20 cellular contexts compared by ENCODE assay signal in genomic region chr10:121590772-121591171, GRCh38. TPM values are rescaled to one million over a fixed set of nuclear protein-coding genes. Genes with fewer than 3 reads are reported as not detected.
"Had no signal": no experiment of that assay in that cellular context is flagged by ENCODE, and none has a peak within 500 bp of the region (broad histone marks: within the 10 kb centered on the region; RNA-seq: fewer than 3 reads in every experiment).

No MANE protein-coding gene starts in this region.

- H3K27me3 ChIP-seq: right atrium auricular region, vagina had no signal

- H3K4me3 ChIP-seq: coronary artery, heart right ventricle, left ventricle myocardium inferior, prostate gland, right atrium auricular region, tibial nerve, vagina had no signal

- H3K9me3 Mint-ChIP-seq: activated CD4-positive, alpha-beta T cell treated with anti-CD3 and anti-CD28 coated beads, Interleukin-2, amount 10 ng/mL, durations not matched to agents 24 days and 14 days; activated naive CD4-positive, alpha-beta T cell treated with anti-CD3 and anti-CD28 coated beads, Interleukin-2, amount 50 U/mL, for 24 hours had no signal

- H3K27ac ChIP-seq: brain microvascular endothelial cell, coronary artery, epithelial cell of prostate, heart right ventricle, left ventricle myocardium inferior, prostate gland, right atrium auricular region, tibial nerve, vagina had no signal

- DNase-seq: activated CD4-positive, alpha-beta T cell treated with anti-CD3 and anti-CD28 coated beads, Interleukin-2, amount 10 ng/mL, durations not matched to agents 24 days and 14 days; activated CD8-positive, alpha-beta T cell treated with anti-CD3 and anti-CD28 coated beads, Interleukin-2, amount 10 ng/mL, durations not matched to agents 7 days and 5 days; activated gamma-delta T cell treated with Interleukin-2 at 50 U/mL for 16 hours; aorta; brain microvascular endothelial cell; heart right ventricle; left ventricle myocardium inferior; mammary epithelial cell; naive thymus-derived CD8-positive, alpha-beta T cell; stimulated activated CD4-positive, alpha-beta T cell treated with anti-CD3 and anti-CD28 coated beads, Interleukin-4, amount 100 ng/mL, for 24 hours; stimulated activated naive CD4-positive, alpha-beta T cell treated with Interleukin-2 at 50 U/mL for 16 hours had no signal

- H3K9me3 ChIP-seq: prostate gland, vagina had no signal

- H3K36me3 ChIP-seq: brain microvascular endothelial cell, heart right ventricle, left ventricle myocardium inferior, prostate gland, right atrium auricular region, tibial nerve, vagina had no signal

- H3K36me3 Mint-ChIP-seq: activated naive CD4-positive, alpha-beta T cell treated with anti-CD3 and anti-CD28 coated beads, Interleukin-2, amount 50 U/mL, for 24 hours had no signal

- H3K4me3 Mint-ChIP-seq: activated CD4-positive, alpha-beta T cell treated with anti-CD3 and anti-CD28 coated beads, Interleukin-2, amount 10 ng/mL, durations not matched to agents 24 days and 14 days; activated CD8-positive, alpha-beta T cell treated with anti-CD3 and anti-CD28 coated beads, Interleukin-2, amount 10 ng/mL, durations not matched to agents 7 days and 5 days; activated naive CD4-positive, alpha-beta T cell treated with anti-CD3 and anti-CD28 coated beads, Interleukin-2, amount 50 U/mL, for 24 hours; mesothelial cell of epicardium; naive thymus-derived CD8-positive, alpha-beta T cell had no signal

- ATAC-seq: activated CD4-positive, CD25-positive, alpha-beta regulatory T cell treated with anti-CD3 and anti-CD28 coated beads, Interleukin-2, amount 50 U/mL, for 24 hours; activated CD8-positive, alpha-beta T cell treated with anti-CD3 and anti-CD28 coated beads, Interleukin-2, amount 10 ng/mL, durations not matched to agents 7 days and 5 days; heart right ventricle; naive thymus-derived CD8-positive, alpha-beta T cell had no signal

- H3K4me1 ChIP-seq: heart right ventricle, left ventricle myocardium inferior had no signal

- H3K27ac Mint-ChIP-seq: activated CD4-positive, alpha-beta T cell treated with anti-CD3 and anti-CD28 coated beads, Interleukin-2, amount 10 ng/mL, durations not matched to agents 24 days and 14 days; activated CD8-positive, alpha-beta T cell treated with anti-CD3 and anti-CD28 coated beads, Interleukin-2, amount 10 ng/mL, durations not matched to agents 7 days and 5 days; activated naive CD4-positive, alpha-beta T cell treated with anti-CD3 and anti-CD28 coated beads, Interleukin-2, amount 50 U/mL, for 24 hours; mesothelial cell of epicardium; naive thymus-derived CD8-positive, alpha-beta T cell had no signal

- H3K4me1 Mint-ChIP-seq: activated CD4-positive, alpha-beta T cell treated with anti-CD3 and anti-CD28 coated beads, Interleukin-2, amount 10 ng/mL, durations not matched to agents 24 days and 14 days; activated naive CD4-positive, alpha-beta T cell treated with anti-CD3 and anti-CD28 coated beads, Interleukin-2, amount 50 U/mL, for 24 hours; naive thymus-derived CD8-positive, alpha-beta T cell had no signal

RNA-seq across cellular contexts. Expression of gene FGFR2, which starts 7.5 kb away (rescaled TPM):
- total RNA-seq: activated CD4-positive, alpha-beta T cell treated with anti-CD3 and anti-CD28 coated beads, Interleukin-2, amount 10 ng/mL, durations not matched to agents 24 days and 14 days; activated CD8-positive, alpha-beta T cell treated with anti-CD3 and anti-CD28 coated beads, Interleukin-2, amount 10 ng/mL, durations not matched to agents 7 days and 5 days; naive thymus-derived CD8-positive, alpha-beta T cell had no signal
